ENCODE assay signal across 1 cellular context in the genomic region with DNA sequence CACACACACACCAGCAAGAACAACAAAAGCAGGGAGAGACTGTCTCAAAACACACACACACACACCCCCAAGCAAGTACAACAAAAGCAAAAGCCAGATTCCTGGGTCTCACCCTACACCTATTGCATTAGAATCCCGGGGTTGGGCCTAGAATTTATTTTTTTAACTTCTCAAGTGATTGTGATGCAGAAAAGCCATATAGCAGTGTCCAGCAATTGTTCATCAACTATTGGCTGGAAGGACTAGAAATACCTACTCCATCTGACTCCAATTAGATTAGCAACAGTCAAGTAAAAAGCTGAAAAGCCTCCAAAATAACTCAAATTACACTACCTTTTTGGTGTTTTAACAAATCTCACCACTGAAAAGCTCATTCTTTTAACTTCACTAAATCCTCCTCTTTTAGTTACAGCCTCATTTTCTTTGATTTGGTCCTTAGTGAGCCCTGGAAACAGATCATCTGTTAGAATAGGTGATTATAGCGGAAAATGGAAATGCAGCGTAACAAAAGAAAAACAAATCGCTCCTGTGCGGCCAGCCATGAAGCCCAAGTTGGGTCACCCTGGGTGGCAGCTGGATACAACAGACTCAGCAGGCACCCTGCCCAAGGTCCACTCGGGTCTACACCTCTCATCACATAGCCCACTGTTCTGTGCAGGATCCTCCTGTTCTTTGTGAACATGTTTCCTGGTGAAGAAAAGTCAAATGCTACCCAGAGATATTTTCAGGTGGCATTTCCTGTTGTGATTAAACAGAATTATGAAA.
TF ChIP-seq lines count a peak whose summit lies in the region.

No MANE protein-coding gene starts in this region.

TF ChIP-seq in GM12878, 131 proteins besides CTCF, POLR2A, EP300 and RAD21:
- TF ChIP-seq MEF2A (IDR thresholded peaks at IDR 0.05; ENCODE audit: insufficient read depth, low read depth, low read length) (no peak), POU2F2 (IDR thresholded peaks at IDR 0.05; ENCODE audit: borderline replicate concordance, low read depth, low read length) (no peak), IKZF2 (IDR thresholded peaks at IDR 0.05) (no peak), BRCA1 (IDR thresholded peaks at IDR 0.05; ENCODE audit: low read depth, low read length) (no peak), NRF1 (conservative IDR thresholded peaks at IDR 0.05; ENCODE audit: low read depth, low read length) (no peak), NBN (IDR thresholded peaks at IDR 0.05) (no peak), RELA (IDR thresholded peaks at IDR 0.05; ENCODE audit: borderline replicate concordance, partially characterized antibody) (no peak), CBX5 (IDR thresholded peaks at IDR 0.05; ENCODE audit: low read depth) (no peak), RUNX3 (IDR thresholded peaks at IDR 0.05; ENCODE audit: low read length) (no peak), KDM1A (IDR thresholded peaks at IDR 0.05; ENCODE audit: borderline replicate concordance) (no peak), GABPA (IDR thresholded peaks at IDR 0.05; ENCODE audit: low read depth) (no peak)
- TF ChIP-seq, protein P1, sequence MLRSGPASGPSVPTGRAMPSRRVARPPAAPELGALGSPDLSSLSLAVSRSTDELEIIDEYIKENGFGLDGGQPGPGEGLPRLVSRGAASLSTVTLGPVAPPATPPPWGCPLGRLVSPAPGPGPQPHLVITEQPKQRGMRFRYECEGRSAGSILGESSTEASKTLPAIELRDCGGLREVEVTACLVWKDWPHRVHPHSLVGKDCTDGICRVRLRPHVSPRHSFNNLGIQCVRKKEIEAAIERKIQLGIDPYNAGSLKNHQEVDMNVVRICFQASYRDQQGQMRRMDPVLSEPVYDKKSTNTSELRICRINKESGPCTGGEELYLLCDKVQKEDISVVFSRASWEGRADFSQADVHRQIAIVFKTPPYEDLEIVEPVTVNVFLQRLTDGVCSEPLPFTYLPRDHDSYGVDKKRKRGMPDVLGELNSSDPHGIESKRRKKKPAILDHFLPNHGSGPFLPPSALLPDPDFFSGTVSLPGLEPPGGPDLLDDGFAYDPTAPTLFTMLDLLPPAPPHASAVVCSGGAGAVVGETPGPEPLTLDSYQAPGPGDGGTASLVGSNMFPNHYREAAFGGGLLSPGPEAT (IDR thresholded peaks at IDR 0.05; ENCODE audit: low read depth): no peak
